Comparison of ENCODE assay signal across 1 cellular context in the genomic region with DNA sequence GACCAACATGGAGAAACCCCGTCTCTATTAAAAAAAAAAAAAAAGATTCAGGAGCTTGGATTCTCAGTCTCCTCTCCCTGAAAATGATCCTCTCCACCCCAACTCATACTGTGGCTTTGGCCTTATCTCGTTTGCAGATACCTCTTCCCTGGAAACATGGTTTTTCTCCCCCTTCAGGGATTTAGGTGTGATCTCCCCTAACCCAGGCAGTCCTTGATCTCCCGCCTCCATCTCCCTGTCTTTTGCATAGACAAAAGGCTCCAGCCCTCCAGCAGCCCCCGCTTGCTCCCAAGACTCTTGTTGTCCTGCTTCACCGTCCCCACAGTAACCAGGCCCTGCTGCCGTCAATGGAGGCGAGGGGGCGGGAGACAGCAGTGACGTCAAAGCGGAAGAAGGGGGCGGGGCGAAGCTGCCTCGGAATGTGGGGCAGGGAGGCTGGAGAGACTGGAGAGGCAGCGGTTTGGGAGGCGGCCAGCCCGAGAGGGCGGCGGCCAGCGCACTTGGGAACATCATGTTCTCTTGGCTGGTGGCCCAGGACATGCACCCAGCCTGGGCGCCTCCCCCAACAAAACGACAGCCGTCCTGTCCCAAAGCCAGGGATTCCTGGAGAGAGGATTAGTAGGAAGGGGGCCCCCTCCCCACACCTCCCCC.
TF ChIP-seq lines count a peak whose summit lies in the region.

No MANE protein-coding gene starts in this region.

TF ChIP-seq in HepG2, 621 proteins besides CTCF, POLR2A, EP300 and RAD21 (continued from another document and continues in another):
- no peak for TF ChIP-seq ZNF512 (CRISPR knock-in tag; IDR thresholded peaks at IDR 0.05)
- no peak for TF ChIP-seq JDP2 (CRISPR knock-in tag; IDR thresholded peaks at IDR 0.05; ENCODE audit: borderline replicate concordance)
- no peak for TF ChIP-seq STAT5B (CRISPR knock-in tag; IDR thresholded peaks at IDR 0.05)
- TF ChIP-seq RXRA (CRISPR knock-in tag; IDR thresholded peaks at IDR 0.05), result 0 out of 2 replicates have a peak, but pooled peaks have one; percentile 6
- TF ChIP-seq, protein P1, sequence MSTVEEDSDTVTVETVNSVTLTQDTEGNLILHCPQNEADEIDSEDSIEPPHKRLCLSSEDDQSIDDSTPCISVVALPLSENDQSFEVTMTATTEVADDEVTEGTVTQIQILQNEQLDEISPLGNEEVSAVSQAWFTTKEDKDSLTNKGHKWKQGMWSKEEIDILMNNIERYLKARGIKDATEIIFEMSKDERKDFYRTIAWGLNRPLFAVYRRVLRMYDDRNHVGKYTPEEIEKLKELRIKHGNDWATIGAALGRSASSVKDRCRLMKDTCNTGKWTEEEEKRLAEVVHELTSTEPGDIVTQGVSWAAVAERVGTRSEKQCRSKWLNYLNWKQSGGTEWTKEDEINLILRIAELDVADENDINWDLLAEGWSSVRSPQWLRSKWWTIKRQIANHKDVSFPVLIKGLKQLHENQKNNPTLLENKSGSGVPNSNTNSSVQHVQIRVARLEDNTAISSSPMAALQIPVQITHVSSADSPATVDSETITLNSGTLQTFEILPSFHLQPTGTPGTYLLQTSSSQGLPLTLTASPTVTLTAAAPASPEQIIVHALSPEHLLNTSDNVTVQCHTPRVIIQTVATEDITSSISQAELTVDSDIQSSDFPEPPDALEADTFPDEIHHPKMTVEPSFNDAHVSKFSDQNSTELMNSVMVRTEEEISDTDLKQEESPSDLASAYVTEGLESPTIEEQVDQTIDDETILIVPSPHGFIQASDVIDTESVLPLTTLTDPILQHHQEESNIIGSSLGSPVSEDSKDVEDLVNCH (CRISPR knock-in tag; IDR thresholded peaks at IDR 0.05), result no peak
- TF ChIP-seq KDM4B (CRISPR knock-in tag; IDR thresholded peaks at IDR 0.05), result 0 out of 2 replicates have a peak, but pooled peaks have one; percentile 61
- TF ChIP-seq SIN3A (IDR thresholded peaks at IDR 0.05; ENCODE audit: borderline replicate concordance, low read depth, low read length), result no peak; the same call in 1 of the 2 replicates
- no peak for TF ChIP-seq ZFP36L2 (CRISPR knock-in tag; IDR thresholded peaks at IDR 0.05)
- TF ChIP-seq ZSCAN22 (CRISPR knock-in tag; IDR thresholded peaks at IDR 0.05), result no peak
- TF ChIP-seq, protein P2, sequence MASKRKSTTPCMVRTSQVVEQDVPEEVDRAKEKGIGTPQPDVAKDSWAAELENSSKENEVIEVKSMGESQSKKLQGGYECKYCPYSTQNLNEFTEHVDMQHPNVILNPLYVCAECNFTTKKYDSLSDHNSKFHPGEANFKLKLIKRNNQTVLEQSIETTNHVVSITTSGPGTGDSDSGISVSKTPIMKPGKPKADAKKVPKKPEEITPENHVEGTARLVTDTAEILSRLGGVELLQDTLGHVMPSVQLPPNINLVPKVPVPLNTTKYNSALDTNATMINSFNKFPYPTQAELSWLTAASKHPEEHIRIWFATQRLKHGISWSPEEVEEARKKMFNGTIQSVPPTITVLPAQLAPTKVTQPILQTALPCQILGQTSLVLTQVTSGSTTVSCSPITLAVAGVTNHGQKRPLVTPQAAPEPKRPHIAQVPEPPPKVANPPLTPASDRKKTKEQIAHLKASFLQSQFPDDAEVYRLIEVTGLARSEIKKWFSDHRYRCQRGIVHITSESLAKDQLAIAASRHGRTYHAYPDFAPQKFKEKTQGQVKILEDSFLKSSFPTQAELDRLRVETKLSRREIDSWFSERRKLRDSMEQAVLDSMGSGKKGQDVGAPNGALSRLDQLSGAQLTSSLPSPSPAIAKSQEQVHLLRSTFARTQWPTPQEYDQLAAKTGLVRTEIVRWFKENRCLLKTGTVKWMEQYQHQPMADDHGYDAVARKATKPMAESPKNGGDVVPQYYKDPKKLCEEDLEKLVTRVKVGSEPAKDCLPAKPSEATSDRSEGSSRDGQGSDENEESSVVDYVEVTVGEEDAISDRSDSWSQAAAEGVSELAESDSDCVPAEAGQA (IDR thresholded peaks at IDR 0.05; ENCODE audit: low read depth), result 0 out of 2 replicates have a peak, but pooled peaks have one; percentile 68
- TF ChIP-seq, protein P2 (CRISPR knock-in tag; IDR thresholded peaks at IDR 0.05; ENCODE audit: borderline replicate concordance), result no peak
- no peak for TF ChIP-seq ISL2 (CRISPR knock-in tag; IDR thresholded peaks at IDR 0.05)
- TF ChIP-seq SNAPC2 (CRISPR knock-in tag; IDR thresholded peaks at IDR 0.05), result no peak
- TF ChIP-seq UBTF (CRISPR knock-in tag; IDR thresholded peaks at IDR 0.05), result no peak
- no peak for TF ChIP-seq ETV6 (CRISPR knock-in tag; conservative IDR thresholded peaks at IDR 0.05)
- TF ChIP-seq MXD4 (CRISPR knock-in tag; IDR thresholded peaks at IDR 0.05), result no peak
- TF ChIP-seq JUNB (CRISPR knock-in tag; IDR thresholded peaks at IDR 0.05; ENCODE audit: borderline replicate concordance), result no peak
- TF ChIP-seq POLR2AphosphoS5 (IDR thresholded peaks at IDR 0.05; ENCODE audit: low read depth, low read length), result peak; percentile 35; the same call in 1 of the 2 replicates
- no peak for TF ChIP-seq EZH2 (conservative IDR thresholded peaks at IDR 0.05; ENCODE audit: low read depth, low read length)
- peak; percentile 37; the same call in 1 of the 2 replicates for TF ChIP-seq NFYC (CRISPR knock-in tag; IDR thresholded peaks at IDR 0.05)
- TF ChIP-seq SRF (IDR thresholded peaks at IDR 0.05; ENCODE audit: low read depth, low read length), result no peak
- TF ChIP-seq ATF1 (CRISPR knock-in tag; IDR thresholded peaks at IDR 0.05), result peak; percentile 74
- TF ChIP-seq, protein P3, sequence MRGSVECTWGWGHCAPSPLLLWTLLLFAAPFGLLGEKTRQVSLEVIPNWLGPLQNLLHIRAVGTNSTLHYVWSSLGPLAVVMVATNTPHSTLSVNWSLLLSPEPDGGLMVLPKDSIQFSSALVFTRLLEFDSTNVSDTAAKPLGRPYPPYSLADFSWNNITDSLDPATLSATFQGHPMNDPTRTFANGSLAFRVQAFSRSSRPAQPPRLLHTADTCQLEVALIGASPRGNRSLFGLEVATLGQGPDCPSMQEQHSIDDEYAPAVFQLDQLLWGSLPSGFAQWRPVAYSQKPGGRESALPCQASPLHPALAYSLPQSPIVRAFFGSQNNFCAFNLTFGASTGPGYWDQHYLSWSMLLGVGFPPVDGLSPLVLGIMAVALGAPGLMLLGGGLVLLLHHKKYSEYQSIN (CRISPR knock-in tag; IDR thresholded peaks at IDR 0.05; ENCODE audit: borderline replicate concordance), result no peak
- TF ChIP-seq ZBTB4 (CRISPR knock-in tag; IDR thresholded peaks at IDR 0.05; ENCODE audit: borderline replicate concordance), result no peak
- TF ChIP-seq SAP130 (CRISPR knock-in tag; IDR thresholded peaks at IDR 0.05; ENCODE audit: low read depth), result peak; percentile 55; the same call in 1 of the 2 replicates
- TF ChIP-seq TCF7L2 (IDR thresholded peaks at IDR 0.05; ENCODE audit: low read depth, low read length), result no peak
- no peak for TF ChIP-seq NFATC3 (CRISPR knock-in tag; IDR thresholded peaks at IDR 0.05)
- TF ChIP-seq, protein P4, sequence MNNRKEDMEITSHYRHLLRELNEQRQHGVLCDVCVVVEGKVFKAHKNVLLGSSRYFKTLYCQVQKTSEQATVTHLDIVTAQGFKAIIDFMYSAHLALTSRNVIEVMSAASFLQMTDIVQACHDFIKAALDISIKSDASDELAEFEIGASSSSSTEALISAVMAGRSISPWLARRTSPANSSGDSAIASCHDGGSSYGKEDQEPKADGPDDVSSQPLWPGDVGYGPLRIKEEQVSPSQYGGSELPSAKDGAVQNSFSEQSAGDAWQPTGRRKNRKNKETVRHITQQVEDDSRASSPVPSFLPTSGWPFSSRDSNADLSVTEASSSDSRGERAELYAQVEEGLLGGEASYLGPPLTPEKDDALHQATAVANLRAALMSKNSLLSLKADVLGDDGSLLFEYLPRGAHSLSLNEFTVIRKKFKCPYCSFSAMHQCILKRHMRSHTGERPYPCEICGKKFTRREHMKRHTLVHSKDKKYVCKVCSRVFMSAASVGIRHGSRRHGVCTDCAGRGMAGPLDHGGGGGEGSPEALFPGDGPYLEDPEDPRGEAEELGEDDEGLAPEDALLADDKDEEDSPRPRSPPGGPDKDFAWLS (CRISPR knock-in tag; IDR thresholded peaks at IDR 0.05; ENCODE audit: borderline replicate concordance), result no peak
- no peak for TF ChIP-seq ZNF331 (CRISPR knock-in tag; IDR thresholded peaks at IDR 0.05)
- no peak for TF ChIP-seq ZNF24 (IDR thresholded peaks at IDR 0.05)
- no peak for TF ChIP-seq MED8 (CRISPR knock-in tag; IDR thresholded peaks at IDR 0.05; ENCODE audit: insufficient replicate concordance)
- TF ChIP-seq TOPORS (CRISPR knock-in tag; IDR thresholded peaks at IDR 0.05), result no peak
- TF ChIP-seq, protein P5, sequence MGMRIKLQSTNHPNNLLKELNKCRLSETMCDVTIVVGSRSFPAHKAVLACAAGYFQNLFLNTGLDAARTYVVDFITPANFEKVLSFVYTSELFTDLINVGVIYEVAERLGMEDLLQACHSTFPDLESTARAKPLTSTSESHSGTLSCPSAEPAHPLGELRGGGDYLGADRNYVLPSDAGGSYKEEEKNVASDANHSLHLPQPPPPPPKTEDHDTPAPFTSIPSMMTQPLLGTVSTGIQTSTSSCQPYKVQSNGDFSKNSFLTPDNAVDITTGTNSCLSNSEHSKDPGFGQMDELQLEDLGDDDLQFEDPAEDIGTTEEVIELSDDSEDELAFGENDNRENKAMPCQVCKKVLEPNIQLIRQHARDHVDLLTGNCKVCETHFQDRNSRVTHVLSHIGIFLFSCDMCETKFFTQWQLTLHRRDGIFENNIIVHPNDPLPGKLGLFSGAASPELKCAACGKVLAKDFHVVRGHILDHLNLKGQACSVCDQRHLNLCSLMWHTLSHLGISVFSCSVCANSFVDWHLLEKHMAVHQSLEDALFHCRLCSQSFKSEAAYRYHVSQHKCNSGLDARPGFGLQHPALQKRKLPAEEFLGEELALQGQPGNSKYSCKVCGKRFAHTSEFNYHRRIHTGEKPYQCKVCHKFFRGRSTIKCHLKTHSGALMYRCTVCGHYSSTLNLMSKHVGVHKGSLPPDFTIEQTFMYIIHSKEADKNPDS (CRISPR knock-in tag; IDR thresholded peaks at IDR 0.05), result no peak
- 0 out of 2 replicates have a peak, but pooled peaks have one; percentile 0 for TF ChIP-seq PITX1 (CRISPR knock-in tag; IDR thresholded peaks at IDR 0.05)
- peak; percentile 4 for TF ChIP-seq TBL1XR1 (IDR thresholded peaks at IDR 0.05; ENCODE audit: borderline replicate concordance, low read length, partially characterized antibody)
- no peak for TF ChIP-seq ZNF556 (CRISPR knock-in tag; IDR thresholded peaks at IDR 0.05; ENCODE audit: borderline replicate concordance)
- TF ChIP-seq U2AF2 (IDR thresholded peaks at IDR 0.05; ENCODE audit: low read depth, low read length), result no peak
